Comparison of ENCODE assay signal across 17 cellular contexts in genomic region chr1:161173711-161174110, GRCh38. TPM values are rescaled to one million over a fixed set of nuclear protein-coding genes. Genes with fewer than 3 reads are reported as not detected.
DNase-seq lines count a peak whose midpoint lies in the region; ATAC-seq, FAIRE-seq and TF ChIP-seq lines count a peak whose summit lies in the region.
"Had no signal": no experiment of that assay in that cellular context is flagged by ENCODE, and none has a peak within 500 bp of the region (broad histone marks: within the 10 kb centered on the region; RNA-seq: fewer than 3 reads in every experiment).

No MANE protein-coding gene starts in this region.

- no peak overlapping the region for H3K4me2 ChIP-seq in HepG2 (ENCODE audit: low read depth, low read length)

- no peak overlapping the region for H3K4me3 Mint-ChIP-seq in WTC11

- no peak for DNase-seq in HepG2 (ENCODE audit: low spot score)
- no peak for DNase-seq in right atrium auricular region (ENCODE audit: low spot score)
- peak in 1 of 2 donors; percentile 45 for DNase-seq in psoas muscle
- no peak for DNase-seq in T-helper 1 cell
- DNase-seq in WTC11 (ENCODE audit: low spot score) = no peak
- no peak for DNase-seq in NCI-H2029 (lab: John Stamatoyannopoulos, UW)
- DNase-seq: activated CD8-positive, alpha-beta memory T cell treated with anti-CD3 and anti-CD28 coated beads for 24 hours; dermis blood vessel endothelial cell; erythroblast; islet precursor cell; NCI-H526 treated with DMSO at 0.1 percent for 48 hours had no signal

- TF ChIP-seq EP300 in HepG2 (IDR thresholded peaks at IDR 0.05; ENCODE audit: low read depth in 2 of 2, low read length in 2 of 2) (no peak), HepG2 (CRISPR knock-in tag; IDR thresholded peaks at IDR 0.05; ENCODE audit: borderline replicate concordance) (no peak)

- no peaks in the 10 kb centered on the region for H4K20me1 ChIP-seq in HepG2 (ENCODE audit: insufficient read depth, low read length)

- H3K27ac Mint-ChIP-seq in WTC11 = no peak overlapping the region
- H3K27ac Mint-ChIP-seq: activated T-helper 2 cell treated with anti-CD3 and anti-CD28 coated beads, Interferon-gamma antibody, Interleukin-2, Interleukin-4, amounts not matched to agents 10 μg/mL and 5 μg/mL and 100 μg/mL, durations not matched to agents 14 hours and 24 hours and 36 hours had no signal

- peaks cover 48% of the 10 kb centered on the region for H3K36me3 Mint-ChIP-seq in WTC11

- no peak for TF ChIP-seq POLR2A in HepG2 (IDR thresholded peaks at IDR 0.05; ENCODE audit: insufficient read depth in 1 of 2, low read depth in 2 of 2, low read length in 2 of 2)

- 96% methylated on average over 11 of the region's 11 CpGs for WGBS in liver
- WGBS in HepG2 (ENCODE audit: low lambda C conversion rate) = 97% methylated on average over 11 of the region's 11 CpGs
- 91 to 93% (median 91%) methylated on average over 11 of the region's 11 CpGs for WGBS in psoas muscle, 3 donors

- H3K9ac ChIP-seq in liver (ENCODE audit: low read depth in 1 of 2, low read length in 2 of 2) = no peak overlapping the region
- H3K9ac ChIP-seq in HepG2 (ENCODE audit: insufficient read depth, low read depth, low read length) = no peak overlapping the region

- H3K4me1 ChIP-seq in liver (ENCODE audit: control insufficient read depth in 4 of 4, insufficient read depth in 4 of 4, low read length in 3 of 4) = peaks cover 0 to 31% (median 26%) of the 10 kb centered on the region in 4 donors
- peaks cover 19% of the 10 kb centered on the region for H3K4me1 ChIP-seq in HepG2 (ENCODE audit: insufficient read depth, low read length)
- H3K4me1 ChIP-seq in right atrium auricular region = peaks cover 3 to 32% of the 10 kb centered on the region in 2 donors
- H3K4me1 ChIP-seq in psoas muscle = peaks cover 24% of the 10 kb centered on the region

- no peak for ATAC-seq in HepG2
- ATAC-seq in psoas muscle = no peak
- ATAC-seq in GM19035 (IDR thresholded peaks at IDR 0.05; ENCODE audit: unreplicated experiment) = no peak
- ATAC-seq in WTC11 = no peak
- ATAC-seq: GM12878, K562, Panc1 had no signal

- POLR2A ChIA-PET in HepG2 (lab: Yijun Ruan, JAX) = no interaction called here
- POLR2A ChIA-PET in WTC11 (lab: Charles Lee) = no interaction called here

- FAIRE-seq in HepG2 (lab: Jason Lieb, UNC) = no peak
- FAIRE-seq: GM12878, K562 had no signal

- H3K27me3 ChIP-seq in liver (ENCODE audit: control insufficient read depth in 4 of 4, insufficient read depth in 4 of 4, low read length in 3 of 4) (no peaks in the 10 kb centered on the region), HepG2 (ENCODE audit: control insufficient read depth in 1 of 2, insufficient read depth in 2 of 2, low read length in 2 of 2) (no peaks in the 10 kb centered on the region; a peak in 1 of 5 replicates), right atrium auricular region (no peaks in the 10 kb centered on the region), psoas muscle (ENCODE audit: insufficient read depth in 3 of 3, low read length in 2 of 3) (no peaks in the 10 kb centered on the region)

- H2AFZ ChIP-seq in HepG2 (ENCODE audit: low read length) = no peak overlapping the region

- intact Hi-C loops in HepG2 (cut with micrococcal nuclease; ENCODE audit: unreplicated experiment) (no loop called here), psoas muscle (cut with DNase I) (no loop called here)

- no peak for TF ChIP-seq RAD21 in liver (IDR thresholded peaks at IDR 0.05)
- TF ChIP-seq RAD21 in HepG2 (CRISPR knock-in tag; IDR thresholded peaks at IDR 0.05) = no peak

- no TSS peak for BruUV-seq in HepG2 (replicated peaks; lab: Mats Ljungman, UMichigan)

- in situ Hi-C loops in HepG2 (cut with HindIII; ENCODE audit: extremely low pct_ligation_motif_present, low pct_unique_long_range_greater_than_20kb) = no loop called here

- no peaks in the 10 kb centered on the region for H3K9me3 Mint-ChIP-seq in WTC11
- H3K9me3 Mint-ChIP-seq: activated T-helper 2 cell treated with anti-CD3 and anti-CD28 coated beads, Interferon-gamma antibody, Interleukin-2, Interleukin-4, amounts not matched to agents 10 μg/mL and 5 μg/mL and 100 μg/mL, durations not matched to agents 14 hours and 24 hours and 36 hours had no signal

- peaks cover 10% of the 10 kb centered on the region for H3K79me2 ChIP-seq in HepG2 (ENCODE audit: insufficient read depth, low read length)

- no peak for TF ChIP-seq CTCF in liver (IDR thresholded peaks at IDR 0.05; ENCODE audit: low read depth, low read length, missing input control)
- TF ChIP-seq CTCF in HepG2 (CRISPR knock-in tag; IDR thresholded peaks at IDR 0.05) = no peak
- TF ChIP-seq CTCF in right atrium auricular region (IDR thresholded peaks at IDR 0.05) = no peak
- TF ChIP-seq CTCF in psoas muscle (IDR thresholded peaks at IDR 0.05) = no peak
- no peak for TF ChIP-seq CTCF in WTC11 (IDR thresholded peaks at IDR 0.05)

- peak overlapping the region; percentile 32 to 40 for H3K27ac ChIP-seq in liver (ENCODE audit: low read depth in 1 of 2, low read length in 2 of 2)
- no peak overlapping the region for H3K27ac ChIP-seq in HepG2 (ENCODE audit: extremely low read length, insufficient read depth, low read length)
- H3K27ac ChIP-seq in right atrium auricular region = peak overlapping the region; percentile 19 to 45
- peak overlapping the region; percentile 2 for H3K27ac ChIP-seq in psoas muscle

- H3K4me3 ChIP-seq in liver (ENCODE audit: low read depth in 1 of 3, low read length in 3 of 3) = no peak overlapping the region
- H3K4me3 ChIP-seq in HepG2 (replicated peaks in 1 of 3; ENCODE audit: insufficient read depth in 1 of 3, low read depth in 2 of 3, low read length in 3 of 3) = no peak overlapping the region
- no peak overlapping the region for H3K4me3 ChIP-seq in right atrium auricular region
- no peak overlapping the region for H3K4me3 ChIP-seq in psoas muscle
- H3K4me3 ChIP-seq: GM12878, K562 had no signal

- H3K27me3 Mint-ChIP-seq in WTC11 (ENCODE audit: low read depth) = no peaks in the 10 kb centered on the region

- H3K4me1 Mint-ChIP-seq in WTC11 = peaks cover 20% of the 10 kb centered on the region

- CTCF ChIA-PET in HepG2 (lab: Yijun Ruan, JAX; ENCODE audit: low intra/inter-chr PET ratio, low total read pairs) = no interaction called here
- CTCF ChIA-PET in WTC11 (lab: Charles Lee) = no interaction called here

- H3K36me3 ChIP-seq in liver (ENCODE audit: control insufficient read depth in 4 of 4, insufficient read depth in 3 of 4, low read depth in 1 of 4, low read length in 3 of 4) (peaks cover 2 to 46% (median 31%) of the 10 kb centered on the region in 4 donors), HepG2 (replicated peaks in 1 of 2; ENCODE audit: control insufficient read depth in 1 of 2, insufficient read depth in 2 of 2, low read length in 2 of 2) (peaks cover 11 to 43% of the 10 kb centered on the region in 2 experiments), right atrium auricular region (peaks cover 63% of the 10 kb centered on the region), psoas muscle (ENCODE audit: insufficient read depth in 1 of 2, low read depth in 1 of 2) (peaks cover 6 to 77% of the 10 kb centered on the region in 2 donors)

- H3K9me3 ChIP-seq in liver (ENCODE audit: control insufficient read depth in 4 of 4, low read length in 3 of 4) = no peaks in the 10 kb centered on the region
- H3K9me3 ChIP-seq in HepG2 (ENCODE audit: low read length) = no peaks in the 10 kb centered on the region
- no peaks in the 10 kb centered on the region for H3K9me3 ChIP-seq in right atrium auricular region
- no peaks in the 10 kb centered on the region for H3K9me3 ChIP-seq in psoas muscle

RNA-seq across cellular contexts. Expression of gene B4GALT3, which starts 3.6 kb away (rescaled TPM):
- total RNA-seq in liver = 10 to 100 TPM; 13.1 to 23.8 TPM
- 10 to 100 TPM; 14.0 to 15.4 TPM for polyA plus RNA-seq in liver
- 26.7 and 35.6 TPM in 2 replicates for total RNA-seq in HepG2 (2016; rRNA removed; fragmentation: Illumina TruSeq; extraction: Trizol)
- 39.7 and 51.0 TPM in 2 replicates for total RNA-seq in HepG2 (2016; cell fraction: cytosol; rRNA removed; fragmentation: Illumina TruSeq; extraction: Trizol; ENCODE audit: low read depth)
- 25.1 and 39.5 TPM in 2 replicates for total RNA-seq in HepG2 (2016; cell fraction: insoluble cytoplasmic fraction; rRNA removed; fragmentation: Illumina TruSeq; extraction: Trizol)
- total RNA-seq in HepG2 (2016; cell fraction: membrane; rRNA removed; fragmentation: Illumina TruSeq; extraction: Trizol) = 75.0 and 83.4 TPM in 2 replicates
- total RNA-seq in HepG2 (2016; cell fraction: nucleus; rRNA removed; fragmentation: Illumina TruSeq; extraction: Trizol) = 20.7 and 25.9 TPM in 2 replicates
- 40.4 and 45.0 TPM in 2 replicates for polyA plus RNA-seq in HepG2 (2011; rRNA removed)
- polyA plus RNA-seq in HepG2 (2011; cell fraction: cytosol; rRNA removed) = 39.3 and 49.3 TPM in 2 replicates
- polyA plus RNA-seq in HepG2 (2011; cell fraction: nucleus; rRNA removed) = 59.7 and 62.7 TPM in 2 replicates
- 32.3 and 39.7 TPM in 2 replicates for polyA plus RNA-seq in HepG2 (2012)
- 63.3 and 71.3 TPM in 2 replicates for polyA plus RNA-seq in HepG2 (2016; cell fraction: cytosol; fragmentation: Illumina TruSeq; extraction: Trizol; ENCODE audit: low read depth)
- 30.8 and 33.0 TPM in 2 replicates for polyA plus RNA-seq in HepG2 (2016; cell fraction: insoluble cytoplasmic fraction; fragmentation: Illumina TruSeq; extraction: Trizol; ENCODE audit: low read depth)
- 80.0 and 82.5 TPM in 2 replicates for polyA plus RNA-seq in HepG2 (2016; cell fraction: membrane; fragmentation: Illumina TruSeq; extraction: Trizol; ENCODE audit: low read depth)
- 46.9 and 48.9 TPM in 2 replicates for polyA plus RNA-seq in HepG2 (2016; cell fraction: nucleus; fragmentation: Illumina TruSeq; extraction: Trizol; ENCODE audit: insufficient read depth, low read depth)
- 34.0 and 38.8 TPM in 2 replicates for polyA minus RNA-seq in HepG2 (2011; rRNA and poly(A)+ RNA removed; ENCODE audit: low replicate concordance)
- polyA minus RNA-seq in HepG2 (2011; cell fraction: cytosol; rRNA and poly(A)+ RNA removed) = 15.9 and 20.7 TPM in 2 replicates
- polyA minus RNA-seq in HepG2 (2011; cell fraction: nucleus; rRNA and poly(A)+ RNA removed) = 11.6 and 17.4 TPM in 2 replicates
- 10 to 100 TPM; 24.3 to 32.7 TPM for total RNA-seq in right atrium auricular region
- total RNA-seq in psoas muscle = 10 to 100 TPM; 16.3 to 32.8 (median 28.9) TPM
- 10 to 100 TPM; 29.3 to 48.1 (median 30.9) TPM for polyA plus RNA-seq in psoas muscle
- 40.1 to 44.8 TPM (median 40.7 TPM) in 3 replicates for total RNA-seq in WTC11 (2021)

RNA-seq across cellular contexts. Expression of gene PPOX, which starts 7.5 kb away (rescaled TPM):
- total RNA-seq in liver (100 to 1,000 TPM in 1 of 2 donors, 1 to 10 TPM in 1; 6.2 to 106 TPM), HepG2 (2016; rRNA removed; fragmentation: Illumina TruSeq; extraction: Trizol) (13.0 and 15.5 TPM in 2 replicates), right atrium auricular region (1 to 10 TPM; 8.3 to 9.6 TPM), psoas muscle (10 to 100 TPM in 1 of 4 donors, 1 to 10 TPM in 3; 4.8 to 12.8 (median 6.9) TPM), WTC11 (2021) (39.8 to 44.8 TPM (median 43.4 TPM) in 3 replicates)
- polyA plus RNA-seq in liver (1 to 10 TPM; 6.2 to 9.6 TPM), HepG2 (2011; rRNA removed) (25.2 and 27.7 TPM in 2 replicates), psoas muscle (10 to 100 TPM in 1 of 3 donors, 1 to 10 TPM in 2; 6.0 to 13.1 (median 7.5) TPM)
- total RNA-seq in HepG2 (2016; cell fraction: cytosol; rRNA removed; fragmentation: Illumina TruSeq; extraction: Trizol; ENCODE audit: low read depth) = 3.1 and 3.7 TPM in 2 replicates
- total RNA-seq in HepG2 (2016; cell fraction: insoluble cytoplasmic fraction; rRNA removed; fragmentation: Illumina TruSeq; extraction: Trizol) = 12.8 and 14.3 TPM in 2 replicates
- 3.1 and 5.2 TPM in 2 replicates for total RNA-seq in HepG2 (2016; cell fraction: membrane; rRNA removed; fragmentation: Illumina TruSeq; extraction: Trizol)
- 13.9 and 14.4 TPM in 2 replicates for total RNA-seq in HepG2 (2016; cell fraction: nucleus; rRNA removed; fragmentation: Illumina TruSeq; extraction: Trizol)
- polyA plus RNA-seq in HepG2 (2011; cell fraction: cytosol; rRNA removed) = 10.4 and 16.6 TPM in 2 replicates
- polyA plus RNA-seq in HepG2 (2011; cell fraction: nucleus; rRNA removed) = 73.0 and 77.7 TPM in 2 replicates
- polyA plus RNA-seq in HepG2 (2012) = 11.1 and 11.9 TPM in 2 replicates
- 1.2 and 1.9 TPM in 2 replicates for polyA plus RNA-seq in HepG2 (2016; cell fraction: cytosol; fragmentation: Illumina TruSeq; extraction: Trizol; ENCODE audit: low read depth)
- 7.2 and 7.7 TPM in 2 replicates for polyA plus RNA-seq in HepG2 (2016; cell fraction: insoluble cytoplasmic fraction; fragmentation: Illumina TruSeq; extraction: Trizol; ENCODE audit: low read depth)
- 1.7 and 4.1 TPM in 2 replicates for polyA plus RNA-seq in HepG2 (2016; cell fraction: membrane; fragmentation: Illumina TruSeq; extraction: Trizol; ENCODE audit: low read depth)
- polyA plus RNA-seq in HepG2 (2016; cell fraction: nucleus; fragmentation: Illumina TruSeq; extraction: Trizol; ENCODE audit: insufficient read depth, low read depth) = 32.1 and 34.2 TPM in 2 replicates
- polyA minus RNA-seq in HepG2 (2011; rRNA and poly(A)+ RNA removed; ENCODE audit: low replicate concordance) = 26.5 and 36.9 TPM in 2 replicates
- polyA minus RNA-seq in HepG2 (2011; cell fraction: cytosol; rRNA and poly(A)+ RNA removed) = 4.8 and 8.6 TPM in 2 replicates
- polyA minus RNA-seq in HepG2 (2011; cell fraction: nucleus; rRNA and poly(A)+ RNA removed) = 17.8 and 19.4 TPM in 2 replicates

RNA-seq across cellular contexts. Expression of gene USP21, which starts 14.4 kb away (rescaled TPM):
- total RNA-seq in liver (1 to 10 TPM; 7.2 to 9.0 TPM), HepG2 (2016; rRNA removed; fragmentation: Illumina TruSeq; extraction: Trizol) (7.4 and 10.1 TPM in 2 replicates), right atrium auricular region (10 to 100 TPM; 13.5 to 14.4 TPM), psoas muscle (10 to 100 TPM; 13.4 to 26.5 (median 23.2) TPM), WTC11 (2021) (30.7 to 31.1 TPM (median 30.8 TPM) in 3 replicates)
- polyA plus RNA-seq in liver (1 to 10 TPM; 4.1 to 5.8 TPM), HepG2 (2011; rRNA removed) (31.0 and 33.1 TPM in 2 replicates), psoas muscle (10 to 100 TPM; 16.7 to 47.3 (median 22.9) TPM)
- total RNA-seq in HepG2 (2016; cell fraction: cytosol; rRNA removed; fragmentation: Illumina TruSeq; extraction: Trizol; ENCODE audit: low read depth) = 8.6 and 9.8 TPM in 2 replicates
- total RNA-seq in HepG2 (2016; cell fraction: insoluble cytoplasmic fraction; rRNA removed; fragmentation: Illumina TruSeq; extraction: Trizol) = 6.5 and 10.5 TPM in 2 replicates
- total RNA-seq in HepG2 (2016; cell fraction: membrane; rRNA removed; fragmentation: Illumina TruSeq; extraction: Trizol) = 17.0 and 23.7 TPM in 2 replicates
- total RNA-seq in HepG2 (2016; cell fraction: nucleus; rRNA removed; fragmentation: Illumina TruSeq; extraction: Trizol) = 17.3 and 17.6 TPM in 2 replicates
- 14.0 and 19.2 TPM in 2 replicates for polyA plus RNA-seq in HepG2 (2011; cell fraction: cytosol; rRNA removed)
- 157 and 234 TPM in 2 replicates for polyA plus RNA-seq in HepG2 (2011; cell fraction: nucleus; rRNA removed)
- polyA plus RNA-seq in HepG2 (2012) = 14.8 and 16.5 TPM in 2 replicates
- 25.1 and 35.9 TPM in 2 replicates for polyA plus RNA-seq in HepG2 (2016; cell fraction: cytosol; fragmentation: Illumina TruSeq; extraction: Trizol; ENCODE audit: low read depth)
- polyA plus RNA-seq in HepG2 (2016; cell fraction: insoluble cytoplasmic fraction; fragmentation: Illumina TruSeq; extraction: Trizol; ENCODE audit: low read depth) = 15.8 and 21.8 TPM in 2 replicates
- polyA plus RNA-seq in HepG2 (2016; cell fraction: membrane; fragmentation: Illumina TruSeq; extraction: Trizol; ENCODE audit: low read depth) = 48.3 and 50.3 TPM in 2 replicates
- 65.1 and 67.0 TPM in 2 replicates for polyA plus RNA-seq in HepG2 (2016; cell fraction: nucleus; fragmentation: Illumina TruSeq; extraction: Trizol; ENCODE audit: insufficient read depth, low read depth)
- 21.0 and 31.8 TPM in 2 replicates for polyA minus RNA-seq in HepG2 (2011; rRNA and poly(A)+ RNA removed; ENCODE audit: low replicate concordance)
- 8.2 and 8.9 TPM in 2 replicates for polyA minus RNA-seq in HepG2 (2011; cell fraction: cytosol; rRNA and poly(A)+ RNA removed)
- 30.3 and 31.9 TPM in 2 replicates for polyA minus RNA-seq in HepG2 (2011; cell fraction: nucleus; rRNA and poly(A)+ RNA removed)

RNA-seq across cellular contexts. Expression of gene UFC1, which starts 19.9 kb away (rescaled TPM):
- total RNA-seq in liver (10 to 100 TPM; 34.2 to 44.1 TPM), HepG2 (2016; rRNA removed; fragmentation: Illumina TruSeq; extraction: Trizol) (72.8 and 96.5 TPM in 2 replicates), right atrium auricular region (10 to 100 TPM; 53.0 to 77.4 TPM), psoas muscle (10 to 100 TPM; 56.6 to 76.2 (median 63.9) TPM), WTC11 (2021) (56.2 to 61.2 TPM (median 60.7 TPM) in 3 replicates)
- polyA plus RNA-seq in liver (10 to 100 TPM; 42.5 to 47.5 TPM), HepG2 (2011; rRNA removed) (70.1 and 85.2 TPM in 2 replicates), psoas muscle (100 to 1,000 TPM in 1 of 3 donors, 10 to 100 TPM in 2; 98.2 to 141 (median 99.6) TPM)
- 44.5 and 47.4 TPM in 2 replicates for total RNA-seq in HepG2 (2016; cell fraction: cytosol; rRNA removed; fragmentation: Illumina TruSeq; extraction: Trizol; ENCODE audit: low read depth)
- total RNA-seq in HepG2 (2016; cell fraction: insoluble cytoplasmic fraction; rRNA removed; fragmentation: Illumina TruSeq; extraction: Trizol) = 74.8 and 106 TPM in 2 replicates
- total RNA-seq in HepG2 (2016; cell fraction: membrane; rRNA removed; fragmentation: Illumina TruSeq; extraction: Trizol) = 66.5 and 67.4 TPM in 2 replicates
- total RNA-seq in HepG2 (2016; cell fraction: nucleus; rRNA removed; fragmentation: Illumina TruSeq; extraction: Trizol) = 29.7 and 32.7 TPM in 2 replicates
- 87.7 and 127 TPM in 2 replicates for polyA plus RNA-seq in HepG2 (2011; cell fraction: cytosol; rRNA removed)
- 26.3 and 26.8 TPM in 2 replicates for polyA plus RNA-seq in HepG2 (2011; cell fraction: nucleus; rRNA removed)
- 77.3 and 83.1 TPM in 2 replicates for polyA plus RNA-seq in HepG2 (2012)
- polyA plus RNA-seq in HepG2 (2016; cell fraction: cytosol; fragmentation: Illumina TruSeq; extraction: Trizol; ENCODE audit: low read depth) = 66.3 and 72.4 TPM in 2 replicates
- 153 and 176 TPM in 2 replicates for polyA plus RNA-seq in HepG2 (2016; cell fraction: insoluble cytoplasmic fraction; fragmentation: Illumina TruSeq; extraction: Trizol; ENCODE audit: low read depth)
- 96.8 and 104 TPM in 2 replicates for polyA plus RNA-seq in HepG2 (2016; cell fraction: membrane; fragmentation: Illumina TruSeq; extraction: Trizol; ENCODE audit: low read depth)
- polyA plus RNA-seq in HepG2 (2016; cell fraction: nucleus; fragmentation: Illumina TruSeq; extraction: Trizol; ENCODE audit: insufficient read depth, low read depth) = 70.4 and 72.5 TPM in 2 replicates
- polyA minus RNA-seq in HepG2 (2011; rRNA and poly(A)+ RNA removed; ENCODE audit: low replicate concordance) = 19.4 and 58.8 TPM in 2 replicates
- 24.2 and 29.9 TPM in 2 replicates for polyA minus RNA-seq in HepG2 (2011; cell fraction: cytosol; rRNA and poly(A)+ RNA removed)
- 22.3 and 28.7 TPM in 2 replicates for polyA minus RNA-seq in HepG2 (2011; cell fraction: nucleus; rRNA and poly(A)+ RNA removed)

RNA-seq across cellular contexts. Expression of gene ADAMTS4, which starts 25.1 kb away (rescaled TPM):
- total RNA-seq in liver (1 to 10 TPM in 1 of 2 donors, under 1 TPM in 1; 0.28 to 2.2 TPM), HepG2 (2016; rRNA removed; fragmentation: Illumina TruSeq; extraction: Trizol) (0.73 and 1.7 TPM in 2 replicates), right atrium auricular region (10 to 100 TPM; 12.6 to 19.5 TPM), psoas muscle (1 to 10 TPM; 1.3 to 8.9 (median 5.2) TPM), WTC11 (2021) (9.1 to 11.2 TPM (median 10.0 TPM) in 3 replicates)
- polyA plus RNA-seq in liver (under 1 TPM; 0.21 to 0.48 TPM), HepG2 (2011; rRNA removed) (0.51 and 0.56 TPM in 2 replicates), psoas muscle (1 to 10 TPM in 1 of 3 donors, under 1 TPM in 2; 0.88 to 1.3 (median 0.92) TPM)
- 0.10 and 0.18 TPM in 2 replicates for total RNA-seq in HepG2 (2016; cell fraction: cytosol; rRNA removed; fragmentation: Illumina TruSeq; extraction: Trizol; ENCODE audit: low read depth)
- 0.56 and 0.93 TPM in 2 replicates for total RNA-seq in HepG2 (2016; cell fraction: insoluble cytoplasmic fraction; rRNA removed; fragmentation: Illumina TruSeq; extraction: Trizol)
- total RNA-seq in HepG2 (2016; cell fraction: membrane; rRNA removed; fragmentation: Illumina TruSeq; extraction: Trizol) = 0.14 and 0.62 TPM in 2 replicates
- 1.6 and 2.4 TPM in 2 replicates for total RNA-seq in HepG2 (2016; cell fraction: nucleus; rRNA removed; fragmentation: Illumina TruSeq; extraction: Trizol)
- polyA plus RNA-seq in HepG2 (2011; cell fraction: cytosol; rRNA removed) = 0.26 and 0.35 TPM in 2 replicates
- 1.1 and 1.3 TPM in 2 replicates for polyA plus RNA-seq in HepG2 (2011; cell fraction: nucleus; rRNA removed)
- 0.31 and 0.45 TPM in 2 replicates for polyA plus RNA-seq in HepG2 (2012)
- 0.01 TPM in 1 of 2 replicates, not detected in the other for polyA plus RNA-seq in HepG2 (2016; cell fraction: cytosol; fragmentation: Illumina TruSeq; extraction: Trizol; ENCODE audit: low read depth)
- 0.37 and 0.45 TPM in 2 replicates for polyA plus RNA-seq in HepG2 (2016; cell fraction: insoluble cytoplasmic fraction; fragmentation: Illumina TruSeq; extraction: Trizol; ENCODE audit: low read depth)
- polyA plus RNA-seq in HepG2 (2016; cell fraction: membrane; fragmentation: Illumina TruSeq; extraction: Trizol; ENCODE audit: low read depth) = 0.03 and 0.30 TPM in 2 replicates
- 1.0 and 2.5 TPM in 2 replicates for polyA plus RNA-seq in HepG2 (2016; cell fraction: nucleus; fragmentation: Illumina TruSeq; extraction: Trizol; ENCODE audit: insufficient read depth, low read depth)
- 0.87 and 3.5 TPM in 2 replicates for polyA minus RNA-seq in HepG2 (2011; rRNA and poly(A)+ RNA removed; ENCODE audit: low replicate concordance)
- polyA minus RNA-seq in HepG2 (2011; cell fraction: cytosol; rRNA and poly(A)+ RNA removed) = 0.69 and 0.97 TPM in 2 replicates
- polyA minus RNA-seq in HepG2 (2011; cell fraction: nucleus; rRNA and poly(A)+ RNA removed) = 1.8 and 2.2 TPM in 2 replicates
